In the genomic region with DNA sequence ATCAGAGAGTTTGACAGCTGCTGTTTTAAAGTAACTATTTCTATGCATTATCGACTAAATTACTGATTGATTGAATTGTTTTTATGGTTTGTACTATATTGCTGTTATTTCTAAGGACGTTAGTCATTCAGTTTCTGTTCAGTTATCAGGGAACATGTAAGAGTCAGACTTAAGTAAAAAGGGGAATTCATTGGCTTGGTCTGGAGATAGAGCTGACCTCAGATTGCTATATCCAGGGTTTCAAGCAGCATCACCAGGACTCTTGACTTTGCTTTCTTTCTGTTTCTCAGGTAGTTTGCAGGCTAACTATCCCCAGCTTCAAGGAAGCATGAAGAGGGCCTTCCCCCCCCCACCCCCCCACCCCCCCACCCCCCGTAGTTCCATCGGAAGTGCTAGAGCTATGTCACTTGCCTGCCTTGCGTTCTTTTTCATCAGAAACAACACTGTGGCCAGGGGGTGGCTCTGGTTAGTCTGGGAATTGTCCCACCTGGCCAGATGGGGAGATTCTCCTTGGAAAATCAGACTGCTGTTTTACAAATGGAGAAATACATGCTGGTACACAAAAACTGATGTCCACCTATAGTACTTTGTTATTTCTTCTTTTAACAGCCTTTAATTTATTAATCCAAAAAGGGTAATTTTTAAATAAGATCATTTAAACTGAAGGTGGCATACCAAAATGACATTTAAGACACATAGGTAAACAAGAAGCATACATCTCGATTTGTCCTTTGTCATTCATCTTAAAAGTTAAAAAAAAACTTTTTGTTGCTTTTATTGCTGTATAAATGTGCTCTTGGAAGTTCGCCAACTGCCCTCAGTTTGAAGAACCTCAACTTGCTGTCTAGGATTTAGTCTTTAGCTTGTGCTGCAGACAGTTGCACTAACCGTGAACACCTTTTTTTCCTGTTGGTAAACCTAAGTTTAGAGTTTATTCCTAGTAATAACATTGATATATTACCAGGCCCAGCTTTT, we compare ENCODE assay signal across 1 cellular context.
TF ChIP-seq lines count a peak whose summit lies in the region.

No MANE protein-coding gene starts in this region.

TF ChIP-seq in H1, 55 proteins besides CTCF, POLR2A, EP300 and RAD21:
- TF ChIP-seq RNF2 (IDR thresholded peaks at IDR 0.05; ENCODE audit: borderline replicate concordance, low read depth, low read length, missing control alignments, poor library complexity, severe bottlenecking) (no peak), KDM4A (IDR thresholded peaks at IDR 0.05; ENCODE audit: low read depth, low read length, severe bottlenecking) (no peak)
- TF ChIP-seq, protein P1, sequence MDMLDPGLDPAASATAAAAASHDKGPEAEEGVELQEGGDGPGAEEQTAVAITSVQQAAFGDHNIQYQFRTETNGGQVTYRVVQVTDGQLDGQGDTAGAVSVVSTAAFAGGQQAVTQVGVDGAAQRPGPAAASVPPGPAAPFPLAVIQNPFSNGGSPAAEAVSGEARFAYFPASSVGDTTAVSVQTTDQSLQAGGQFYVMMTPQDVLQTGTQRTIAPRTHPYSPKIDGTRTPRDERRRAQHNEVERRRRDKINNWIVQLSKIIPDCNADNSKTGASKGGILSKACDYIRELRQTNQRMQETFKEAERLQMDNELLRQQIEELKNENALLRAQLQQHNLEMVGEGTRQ (IDR thresholded peaks at IDR 0.05; ENCODE audit: low read length), result no peak
